In genomic region chr6:105748737-105749161, GRCh38 we compare ENCODE assay signal across 11 cellular contexts.
A peak's percentile ranks its signal among the peaks of the same experiment; 100 is the strongest.
DNase-seq lines count a peak whose midpoint lies in the region; ATAC-seq and TF ChIP-seq lines count a peak whose summit lies in the region.
"Had no signal": no experiment of that assay in that cellular context is flagged by ENCODE, and none has a peak within 500 bp of the region (broad histone marks: within the 10 kb centered on the region; RNA-seq: fewer than 3 reads in every experiment).

No MANE protein-coding gene starts in this region.

- CTCF ChIA-PET in WTC11 (lab: Charles Lee), result no interaction called here

- ATAC-seq in effector memory CD8-positive, alpha-beta T cell (replicated peaks), result no peak
- no peak for ATAC-seq in WTC11
- ATAC-seq: CD8-positive, alpha-beta T cell had no signal

- H3K9me3 Mint-ChIP-seq in effector memory CD8-positive, alpha-beta T cell, result no peaks in the 10 kb centered on the region
- H3K9me3 Mint-ChIP-seq in WTC11, result peaks cover 7% of the 10 kb centered on the region
- H3K9me3 Mint-ChIP-seq: CD8-positive, alpha-beta T cell had no signal

- POLR2A ChIA-PET in WTC11 (lab: Charles Lee), result no interaction called here

- H3K4me1 Mint-ChIP-seq in effector memory CD8-positive, alpha-beta T cell (ENCODE audit: low read depth in 2 of 2), result peaks cover 0 to 4% of the 10 kb centered on the region in 2 donors
- H3K4me1 Mint-ChIP-seq in WTC11, result peaks cover 22% of the 10 kb centered on the region

- H3K27me3 Mint-ChIP-seq in effector memory CD8-positive, alpha-beta T cell, result no peaks in the 10 kb centered on the region
- H3K27me3 Mint-ChIP-seq in WTC11 (ENCODE audit: low read depth), result no peaks in the 10 kb centered on the region

- peaks cover 4% of the 10 kb centered on the region for H3K36me3 Mint-ChIP-seq in effector memory CD8-positive, alpha-beta T cell (ENCODE audit: insufficient read depth)
- H3K36me3 Mint-ChIP-seq in WTC11, result 0 out of 2 replicates have a peak, but pooled peaks cover 2% of the 10 kb centered on the region
- H3K36me3 Mint-ChIP-seq: CD8-positive, alpha-beta T cell had no signal

- peak; percentile 34 for DNase-seq in AG20443 (ENCODE audit: low spot score)
- DNase-seq in HCEC 1CT, result peak; percentile 41
- peak; percentile 84 for DNase-seq in SKM-1 treated with dmso at 0.1 percent for 144 hours (lab: John Stamatoyannopoulos, UW; ENCODE audit: unreplicated experiment)
- peak; percentile 61 for DNase-seq in islet precursor cell
- no peak for DNase-seq in iPS-NIHi11 (ENCODE audit: low spot score)
- DNase-seq in COR-L47 (lab: John Stamatoyannopoulos, UW), result no peak
- DNase-seq in effector memory CD8-positive, alpha-beta T cell, result no peak
- DNase-seq in WTC11 (ENCODE audit: low spot score), result no peak
- DNase-seq: CD8-positive, alpha-beta T cell; NCI-H2171 treated with DMSO at 0.1 percent for 48 hours; right lobe of liver had no signal

- H3K4me3 Mint-ChIP-seq in effector memory CD8-positive, alpha-beta T cell, result no peak overlapping the region
- H3K4me3 Mint-ChIP-seq in WTC11, result no peak overlapping the region
- H3K4me3 Mint-ChIP-seq: CD8-positive, alpha-beta T cell had no signal

- H3K27ac Mint-ChIP-seq in effector memory CD8-positive, alpha-beta T cell, result no peak overlapping the region
- H3K27ac Mint-ChIP-seq in WTC11, result no peak overlapping the region
- H3K27ac Mint-ChIP-seq: CD8-positive, alpha-beta T cell had no signal

- TF ChIP-seq CTCF in WTC11 (IDR thresholded peaks at IDR 0.05), result no peak

TF ChIP-seq in WTC11, 78 proteins besides CTCF, POLR2A, EP300 and RAD21:
- no peak for TF ChIP-seq MLX (CRISPR knock-in tag; IDR thresholded peaks at IDR 0.05)
- no peak for TF ChIP-seq E2F4 (CRISPR knock-in tag; IDR thresholded peaks at IDR 0.05; ENCODE audit: borderline replicate concordance, low read depth)
- no peak for TF ChIP-seq FOXJ3 (CRISPR knock-in tag; IDR thresholded peaks at IDR 0.05; ENCODE audit: borderline replicate concordance)
- no peak for TF ChIP-seq USF1 (CRISPR knock-in tag; IDR thresholded peaks at IDR 0.05)
- TF ChIP-seq CDX4 (CRISPR knock-in tag; IDR thresholded peaks at IDR 0.05; ENCODE audit: borderline replicate concordance), result no peak
- TF ChIP-seq FOXP4 (CRISPR knock-in tag; IDR thresholded peaks at IDR 0.05), result no peak
- no peak for TF ChIP-seq ZNF425 (CRISPR knock-in tag; conservative IDR thresholded peaks at IDR 0.05)

Comparison
In these comparisons a context has a peak if more than half of its experiments do, and no peak if none do; other contexts are left out.
1. DNase-seq: peak in AG20443 (single experiment), HCEC 1CT (single experiment), SKM-1 treated with dmso at 0.1 percent for 144 hours (single experiment) and islet precursor cell (single experiment); none in iPS-NIHi11 (single experiment), COR-L47 (single experiment), effector memory CD8-positive, alpha-beta T cell (0 of 3) and WTC11 (single experiment).